Comparison of ENCODE assay signal across 15 cellular contexts in the genomic region with DNA sequence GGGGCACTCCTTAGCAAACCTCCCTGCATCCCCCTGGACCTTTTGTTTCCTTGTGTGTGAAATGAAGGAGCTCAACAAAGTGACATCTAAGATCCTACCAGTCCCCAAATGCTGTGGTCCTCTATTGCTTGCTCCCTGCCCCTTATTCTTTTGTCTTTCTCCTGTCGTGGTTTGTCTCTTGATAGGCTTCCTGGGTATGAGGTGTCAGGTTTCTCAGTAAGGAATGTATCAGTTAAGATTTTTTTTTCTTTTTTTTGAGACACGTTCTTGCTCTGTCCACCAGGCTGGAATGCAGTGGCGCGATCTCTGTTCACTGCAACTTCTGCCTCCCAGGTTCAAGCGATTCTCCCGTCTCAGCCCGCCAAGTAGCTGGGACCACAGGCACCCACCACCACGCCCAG. TPM values are rescaled to one million over a fixed set of nuclear protein-coding genes. Genes with fewer than 3 reads are reported as not detected.
DNase-seq lines count a peak whose midpoint lies in the region; ATAC-seq, FAIRE-seq and TF ChIP-seq lines count a peak whose summit lies in the region.
"Had no signal": no experiment of that assay in that cellular context is flagged by ENCODE, and none has a peak within 500 bp of the region (broad histone marks: within the 10 kb centered on the region; RNA-seq: fewer than 3 reads in every experiment).

No MANE protein-coding gene starts in this region.

- H3K4me1 ChIP-seq in K562 (replicated peaks in 1 of 2; ENCODE audit: control insufficient read depth in 2 of 2, insufficient read depth in 2 of 2, low read length in 2 of 2): no peaks in the 10 kb centered on the region; a peak in 1 of 5 replicates
- peaks cover 30% of the 10 kb centered on the region for H3K4me1 ChIP-seq in mesenchymal stem cell (ENCODE audit: control insufficient read depth, insufficient read depth, low read depth, low read length)
- H3K4me1 ChIP-seq: uterus had no signal

- no peaks in the 10 kb centered on the region for H4K20me1 ChIP-seq in K562 (replicated peaks; ENCODE audit: control insufficient read depth, insufficient read depth, low read length)

- in situ Hi-C loops in Caki2 (cut with HindIII; ENCODE audit: low pct_unique_long_range_greater_than_20kb, low sequenced_read_pairs): no loop called here
- in situ Hi-C loops in K562 (cut with MboI): no loop called here

- no peaks in the 10 kb centered on the region for H3K36me3 ChIP-seq in K562 (ENCODE audit: control insufficient read depth, insufficient read depth, low read length)
- H3K36me3 ChIP-seq in mesenchymal stem cell (ENCODE audit: control insufficient read depth in 1 of 2, insufficient read depth in 2 of 2, low read depth in 1 of 2, low read length in 2 of 2): peaks cover 0 to 82% of the 10 kb centered on the region in 2 experiments
- H3K36me3 ChIP-seq: uterus had no signal

- CTCF ChIA-PET in K562 (lab: Yijun Ruan, JAX; ENCODE audit: low intra/inter-chr PET ratio): no interaction called here

- H3K9ac ChIP-seq in K562 (ENCODE audit: insufficient read depth in 1 of 2, low read depth in 2 of 2, low read length in 2 of 2) (no peak overlapping the region), mesenchymal stem cell (ENCODE audit: low read length) (no peak overlapping the region)

- no peak for TF ChIP-seq EP300 in K562 (IDR thresholded peaks at IDR 0.05; ENCODE audit: low read length)

- H3K9me1 ChIP-seq in K562 (ENCODE audit: control insufficient read depth, insufficient read depth, low read length): no peaks in the 10 kb centered on the region

- DNase-seq in Caki2 (ENCODE audit: low read depth) (peak; percentile 30), HT1080 (ENCODE audit: low read depth) (peak; percentile 54), K562 (ENCODE audit: extremely low read depth in 1 of 4, low spot score in 3 of 4) (no peak), mesenchymal stem cell (no peak), GM10266 (ENCODE audit: extremely low spot score) (no peak), amygdala (lab: John Stamatoyannopoulos, UW) (no peak), GM12891 (ENCODE audit: insufficient read length, low spot score) (no peak)
- DNase-seq in activated CD4-positive, alpha-beta T cell treated with anti-CD3 and anti-CD28 coated beads for 48 hours: no peak
- DNase-seq: activated CD4-positive, alpha-beta T cell treated with anti-CD3 and anti-CD28 coated beads for 1 hour; activated T-cell treated with anti-CD3 and anti-CD28 coated beads, Interleukin-2, amount 50 U/mL, for 48 hours; AML-193; DMS153; kidney; stimulated activated CD4-positive, alpha-beta T cell treated with anti-CD3 and anti-CD28 coated beads, Interleukin-4, amount 100 ng/mL, for 1 hour had no signal

- H3K9me3 ChIP-seq in K562 (replicated peaks; ENCODE audit: control insufficient read depth, insufficient read depth, low read depth, low read length): no peaks in the 10 kb centered on the region
- H3K9me3 ChIP-seq in mesenchymal stem cell (ENCODE audit: control insufficient read depth, low read length): no peaks in the 10 kb centered on the region
- H3K9me3 ChIP-seq: uterus had no signal

- peak overlapping the region; percentile 49 for H2AK5ac ChIP-seq in mesenchymal stem cell (ENCODE audit: low read length, severe bottlenecking)

- H4K8ac ChIP-seq in mesenchymal stem cell (ENCODE audit: low read length): peak overlapping the region; percentile 10

- no peak overlapping the region for H3K18ac ChIP-seq in mesenchymal stem cell (ENCODE audit: low read depth in 1 of 2, low read length in 2 of 2)

- FAIRE-seq in K562 (lab: Jason Lieb, UNC) (no peak), GM12891 (lab: Jason Lieb, UNC) (no peak)
- FAIRE-seq: kidney had no signal

- peak overlapping the region; percentile 14 for H4K91ac ChIP-seq in mesenchymal stem cell (ENCODE audit: low read length)

- H3K4me3 ChIP-seq in K562: no peak overlapping the region
- H3K4me3 ChIP-seq in mesenchymal stem cell (ENCODE audit: insufficient read depth in 1 of 2, low read depth in 1 of 2, low read length in 2 of 2): no peak overlapping the region
- H3K4me3 ChIP-seq: uterus had no signal

- POLR2A ChIA-PET in K562 (lab: Yijun Ruan, JAX): interaction anchor here (0.6 to 0.8 kb wide), 3 partner anchors 11 to 1295 kb away, joined by 3 to 5 read pairs (median 4); no protein-coding TSS in a partner anchor

- peak overlapping the region; percentile 33 to 59 for H2BK12ac ChIP-seq in mesenchymal stem cell (ENCODE audit: low read length in 2 of 2)

- no peak overlapping the region for H3K23ac ChIP-seq in mesenchymal stem cell (ENCODE audit: low read length in 2 of 2)

- H3K27ac ChIP-seq in K562 (ENCODE audit: extremely low read depth, low read depth, low read length) (no peak overlapping the region), mesenchymal stem cell (ENCODE audit: low read length, poor library complexity, severe bottlenecking) (peak overlapping the region; percentile 60)
- H3K27ac ChIP-seq: uterus had no signal

- no peak for TF ChIP-seq CTCF in K562 (IDR thresholded peaks at IDR 0.05 in 2 of 3, conservative IDR thresholded peaks at IDR 0.05 in 1 of 3; ENCODE audit: insufficient read depth in 2 of 3, low read depth in 1 of 3, low read length in 3 of 3)
- no peak for TF ChIP-seq CTCF in GM10266 (IDR thresholded peaks at IDR 0.05; ENCODE audit: control insufficient read depth, insufficient read depth, low read depth, missing control alignments)

- peaks cover 25% of the 10 kb centered on the region for H3K79me1 ChIP-seq in mesenchymal stem cell (replicated peaks; ENCODE audit: low read length, poor library complexity, severe bottlenecking)

- no peak overlapping the region for H3K14ac ChIP-seq in mesenchymal stem cell (ENCODE audit: low read length in 2 of 2)

- TF ChIP-seq RAD21 in K562 (CRISPR knock-in tag; conservative IDR thresholded peaks at IDR 0.05 in 1 of 2, IDR thresholded peaks at IDR 0.05 in 1 of 2): no peak

- peak overlapping the region in 1 of 2 experiments; percentile 20 for H3K4ac ChIP-seq in mesenchymal stem cell (ENCODE audit: low read depth in 1 of 2, low read length in 2 of 2)

- H2AFZ ChIP-seq in K562 (ENCODE audit: low read depth, low read length): no peak overlapping the region
- no peak overlapping the region for H2AFZ ChIP-seq in mesenchymal stem cell (ENCODE audit: low read depth, low read length)

- H2BK120ac ChIP-seq in mesenchymal stem cell (ENCODE audit: low read depth, low read length): peak overlapping the region; percentile 45

- TF ChIP-seq POLR2A in K562 (conservative IDR thresholded peaks at IDR 0.05) (no peak), GM12891 (IDR thresholded peaks at IDR 0.05; ENCODE audit: low read depth, low read length) (no peak)

- no TSS peak for BruUV-seq in K562 (replicated peaks; lab: Mats Ljungman, UMichigan)

- peak overlapping the region; percentile 84 for H2BK15ac ChIP-seq in mesenchymal stem cell (ENCODE audit: low read depth, poor library complexity, severe bottlenecking)

- H2BK5ac ChIP-seq in mesenchymal stem cell (ENCODE audit: low read depth, low read length, poor library complexity, severe bottlenecking): no peak overlapping the region

- peak; percentile 44; the same call in 2 of the 3 replicates for ATAC-seq in K562

- WGBS in K562 (ENCODE audit: insufficient coverage, low coverage, missing lambda C conversion rate): 2% methylated on average over 8 of the region's 8 CpGs
- WGBS in mesenchymal stem cell: 71% methylated on average over 8 of the region's 8 CpGs

- H3K27me3 ChIP-seq in K562 (ENCODE audit: control insufficient read depth in 2 of 2, insufficient read depth in 2 of 2, low read length in 2 of 2) (peaks cover 58 to 72% of the 10 kb centered on the region in 2 experiments), mesenchymal stem cell (ENCODE audit: control insufficient read depth in 1 of 2, insufficient read depth in 1 of 2, low read length in 2 of 2) (no peaks in the 10 kb centered on the region)
- H3K27me3 ChIP-seq: uterus had no signal

- no peaks in the 10 kb centered on the region for H3K79me2 ChIP-seq in K562 (ENCODE audit: control insufficient read depth, insufficient read depth, low read length)

- H3K4me2 ChIP-seq in K562 (ENCODE audit: insufficient read depth, low read length) (no peak overlapping the region), mesenchymal stem cell (ENCODE audit: low read length, poor library complexity, severe bottlenecking) (no peak overlapping the region)

- intact Hi-C loops in K562 (cut with micrococcal nuclease): no loop called here

TF ChIP-seq in K562, 482 proteins besides CTCF, POLR2A, EP300 and RAD21:
- 0 out of 2 replicates have a peak, but pooled peaks have one; percentile 0 for TF ChIP-seq C11orf30 (IDR thresholded peaks at IDR 0.05; ENCODE audit: low read depth)
- TF ChIP-seq HDGF (IDR thresholded peaks at IDR 0.05): no peak

TF ChIP-seq in GM12891, 5 proteins besides CTCF, POLR2A, EP300 and RAD21 (continues in another document):
- TF ChIP-seq POU2F2 (IDR thresholded peaks at IDR 0.05; ENCODE audit: low read depth, low read length) (no peak), PAX5 (IDR thresholded peaks at IDR 0.05; ENCODE audit: insufficient read depth, low read length, severe bottlenecking) (no peak), POLR2AphosphoS5 (IDR thresholded peaks at IDR 0.05; ENCODE audit: low read depth, low read length) (no peak)

RNA-seq across cellular contexts. Expression of gene CNIH3, which starts 16.8 kb away (rescaled TPM):
- total RNA-seq in Caki2 (2014; rRNA removed; shearing (Covaris generic); ENCODE audit: low replicate concordance): 0.81 and 0.95 TPM in 2 replicates
- total RNA-seq in HT1080 (2014; rRNA removed; shearing (Covaris generic)): 24.8 and 29.1 TPM in 2 replicates
- polyA plus RNA-seq in HT1080 (2015; cell fraction: cytosol; rRNA removed): 23.2 and 23.9 TPM in 2 replicates
- 27.9 and 28.0 TPM in 2 replicates for polyA plus RNA-seq in HT1080 (2015; cell fraction: nucleus; rRNA removed)
- 0.93 and 1.5 TPM in 2 replicates for total RNA-seq in K562 (2011; cell fraction: chromatin; rRNA removed; ENCODE audit: low replicate concordance)
- total RNA-seq in K562 (2011; cell fraction: nucleolus; rRNA removed): 0.67 and 0.79 TPM in 2 replicates
- total RNA-seq in K562 (2011; cell fraction: nucleoplasm; rRNA removed): 0.88 and 2.1 TPM in 2 replicates
- total RNA-seq in K562 (2014; rRNA removed) (0.14 and 1.3 TPM in 2 replicates), K562 (2014; rRNA removed; fragmentation: Illumina TruSeq; extraction: Trizol) (0.95 and 1.1 TPM in 2 replicates), K562 (2015; rRNA removed; fragmentation: Illumina TruSeq; extraction: Trizol) (0.43 and 0.94 TPM in 2 replicates), K562 (2021) (0.83 and 1.8 TPM in 2 replicates)
- polyA plus RNA-seq in K562 (2011; rRNA removed) (0.14 and 1.1 TPM in 2 replicates), K562 (2014; fragmentation: Illumina TruSeq; extraction: Trizol) (0.39 and 0.83 TPM in 2 replicates), K562 (2014; fragmentation: Nextera tagmentation; extraction: Ambion mirVana) (under 1 TPM; 0.79 to 0.98 TPM), K562 (2014; rRNA removed) (0.22 and 0.70 TPM in 2 replicates)
- 0.24 and 0.53 TPM in 2 replicates for polyA plus RNA-seq in K562 (2011; cell fraction: cytosol; rRNA removed)
- polyA plus RNA-seq in K562 (2011; cell fraction: nucleus; rRNA removed): 0.55 and 1.3 TPM in 2 replicates
- 1.1 and 4.9 TPM in 2 replicates for polyA plus RNA-seq in K562 (2012)
- 0.36 and 0.56 TPM in 2 replicates for polyA minus RNA-seq in K562 (2011; rRNA and poly(A)+ RNA removed)
- polyA minus RNA-seq in K562 (2011; cell fraction: cytosol; rRNA and poly(A)+ RNA removed): 1.5 TPM in 1 of 2 replicates, not detected in the other
- polyA minus RNA-seq in K562 (2011; cell fraction: nucleus; rRNA and poly(A)+ RNA removed): 1.5 and 2.7 TPM in 2 replicates
- 5.4 TPM for polyA plus RNA-seq in mesenchymal stem cell (2013, experiment 1 of 2)
- polyA plus RNA-seq in mesenchymal stem cell (2013, experiment 2 of 2): 6.0 TPM
- polyA plus RNA-seq in GM12891 (2012; ENCODE audit: low read depth, missing spikeins): 2.2 TPM

Comparison
In these comparisons a context has a peak if more than half of its experiments do, and no peak if none do; other contexts are left out.
1. DNase-seq: peak in Caki2 (single experiment) and HT1080 (single experiment); none in K562 (0 of 4), mesenchymal stem cell (single experiment), GM10266 (single experiment), amygdala (0 of 56), activated CD4-positive, alpha-beta T cell treated with anti-CD3 and anti-CD28 coated beads for 48 hours (single experiment) and GM12891 (single experiment).